ENCODE assay signal across 8 cellular contexts in genomic region chr2:138504546-138505239, GRCh38. TPM values are rescaled to one million over a fixed set of nuclear protein-coding genes. Genes with fewer than 3 reads are reported as not detected.
DNase-seq lines count a peak whose midpoint lies in the region; ATAC-seq lines count a peak whose summit lies in the region.

No MANE protein-coding gene starts in this region.

- peak; percentile 36 for ATAC-seq in HG03196 (IDR thresholded peaks at IDR 0.05; ENCODE audit: unreplicated experiment)
- ATAC-seq in stimulated activated naive CD8-positive, alpha-beta T cell treated with anti-CD3 and anti-CD28 coated beads, Interleukin-15, amount 100 ng/mL, for 72 hours: no peak

- H3K9me3 Mint-ChIP-seq in activated T-cell treated with anti-CD3 and anti-CD28 coated beads, Interleukin-2, amount 50 U/mL, for 24 hours: no peaks in the 10 kb centered on the region
- no peaks in the 10 kb centered on the region for H3K9me3 Mint-ChIP-seq in activated naive CD8-positive, alpha-beta T cell (ENCODE audit: low read depth)
- H3K9me3 Mint-ChIP-seq in stimulated activated naive CD8-positive, alpha-beta T cell treated with anti-CD3 and anti-CD28 coated beads, Interleukin-15, amount 100 ng/mL, for 72 hours: no peaks in the 10 kb centered on the region

- no peak overlapping the region for H3K27ac Mint-ChIP-seq in activated T-cell treated with anti-CD3 and anti-CD28 coated beads, Interleukin-2, amount 50 U/mL, for 24 hours
- H3K27ac Mint-ChIP-seq in activated naive CD8-positive, alpha-beta T cell: peak overlapping the region; percentile 29
- H3K27ac Mint-ChIP-seq in stimulated activated naive CD8-positive, alpha-beta T cell treated with anti-CD3 and anti-CD28 coated beads, Interleukin-15, amount 100 ng/mL, for 72 hours: no peak overlapping the region

- H3K27me3 Mint-ChIP-seq in activated T-cell treated with anti-CD3 and anti-CD28 coated beads, Interleukin-2, amount 50 U/mL, for 24 hours: no peaks in the 10 kb centered on the region
- H3K27me3 Mint-ChIP-seq in activated naive CD8-positive, alpha-beta T cell: no peaks in the 10 kb centered on the region
- H3K27me3 Mint-ChIP-seq in stimulated activated naive CD8-positive, alpha-beta T cell treated with anti-CD3 and anti-CD28 coated beads, Interleukin-15, amount 100 ng/mL, for 72 hours: no peaks in the 10 kb centered on the region

- peaks cover 19% of the 10 kb centered on the region for H3K36me3 Mint-ChIP-seq in activated T-cell treated with anti-CD3 and anti-CD28 coated beads, Interleukin-2, amount 50 U/mL, for 24 hours (ENCODE audit: low read depth)
- H3K36me3 Mint-ChIP-seq in activated naive CD8-positive, alpha-beta T cell: peaks cover 12% of the 10 kb centered on the region

- H3K4me1 Mint-ChIP-seq in activated T-cell treated with anti-CD3 and anti-CD28 coated beads, Interleukin-2, amount 50 U/mL, for 24 hours (ENCODE audit: low read depth): peaks cover 60% of the 10 kb centered on the region
- H3K4me1 Mint-ChIP-seq in activated naive CD8-positive, alpha-beta T cell (ENCODE audit: low read depth): peaks cover 45% of the 10 kb centered on the region
- peaks cover 33% of the 10 kb centered on the region for H3K4me1 Mint-ChIP-seq in stimulated activated naive CD8-positive, alpha-beta T cell treated with anti-CD3 and anti-CD28 coated beads, Interleukin-15, amount 100 ng/mL, for 72 hours

- DNase-seq in activated T-cell treated with anti-CD3 and anti-CD28 coated beads, Interleukin-2, amount 50 U/mL, for 24 hours: no peak
- DNase-seq in activated T-cell treated with anti-CD3 and anti-CD28 coated beads, Interleukin-2, amount 50 U/mL, for 48 hours: no peak
- DNase-seq in stimulated activated naive CD8-positive, alpha-beta T cell treated with anti-CD3 and anti-CD28 coated beads, Interleukin-15, amount 100 ng/mL, for 72 hours: no peak
- DNase-seq in mesenteric fat pad (ENCODE audit: low spot score): no peak
- no peak for DNase-seq in effector CD8-positive, alpha-beta T cell (lab: John Stamatoyannopoulos, UW)
- DNase-seq in DMS114 treated with DMSO at 0.1 percent for 48 hours (lab: John Stamatoyannopoulos, UW; ENCODE audit: unreplicated experiment): no peak

- H3K4me3 Mint-ChIP-seq in activated T-cell treated with anti-CD3 and anti-CD28 coated beads, Interleukin-2, amount 50 U/mL, for 24 hours: peak overlapping the region; percentile 96
- H3K4me3 Mint-ChIP-seq in activated naive CD8-positive, alpha-beta T cell: peak overlapping the region; percentile 100
- peak overlapping the region; percentile 41 to 94 for H3K4me3 Mint-ChIP-seq in stimulated activated naive CD8-positive, alpha-beta T cell treated with anti-CD3 and anti-CD28 coated beads, Interleukin-15, amount 100 ng/mL, for 72 hours

RNA-seq across cellular contexts. Expression of gene SPOPL, which starts 3.1 kb away (rescaled TPM):
- total RNA-seq in mesenteric fat pad: 19.9 TPM
